ENCODE assay signal across 9 cellular contexts in the genomic region with DNA sequence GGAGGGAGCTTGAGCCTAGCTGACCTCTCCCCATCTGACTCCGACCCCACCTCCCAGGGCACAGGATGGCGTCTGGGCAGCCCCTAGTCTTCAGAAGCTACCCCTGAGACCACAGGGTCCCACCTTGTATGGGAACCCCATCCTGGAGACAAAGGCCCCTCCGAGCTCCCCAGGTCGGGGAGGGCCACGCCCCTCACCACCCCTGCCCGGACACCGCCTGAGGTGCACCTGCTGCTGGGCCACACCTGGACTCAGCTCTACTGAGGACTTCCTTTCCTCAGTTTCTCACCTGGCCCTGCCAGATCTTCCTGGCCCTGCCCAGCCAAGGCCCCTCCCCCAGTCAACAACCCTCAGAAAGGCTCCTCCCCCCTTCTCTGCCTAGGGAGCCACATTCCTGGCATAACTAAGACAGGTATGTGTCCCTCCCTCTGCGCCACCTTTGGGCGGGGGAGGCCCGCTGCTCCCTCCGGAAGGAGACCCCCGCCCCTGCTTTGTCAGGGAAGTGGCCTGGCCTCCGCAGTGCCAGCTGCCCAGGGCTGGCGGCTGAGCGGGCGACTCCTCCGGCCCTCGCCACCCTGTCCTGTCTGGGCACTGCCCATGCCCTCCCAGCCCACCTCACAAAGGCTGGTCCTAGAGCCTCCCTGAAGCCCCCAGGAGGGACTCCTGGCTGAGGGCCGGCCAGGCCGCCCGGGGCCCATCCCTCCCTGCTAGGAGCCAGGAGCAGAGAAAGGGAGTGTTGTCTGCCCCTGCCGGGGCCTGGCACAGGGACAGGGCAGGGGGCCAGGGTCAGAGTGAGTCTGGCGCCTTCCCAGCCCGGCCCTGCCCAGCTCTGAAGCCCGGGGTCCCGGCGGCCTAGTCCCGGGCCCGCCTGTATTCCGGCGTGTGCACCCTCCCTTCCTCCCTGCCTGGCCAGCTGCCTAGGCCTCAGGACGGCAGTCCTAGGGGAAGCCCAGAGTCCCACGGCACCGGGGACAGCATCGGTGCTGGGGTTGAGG. TPM values are rescaled to one million over a fixed set of nuclear protein-coding genes. Genes with fewer than 3 reads are reported as not detected.
DNase-seq lines count a peak whose midpoint lies in the region; ATAC-seq and TF ChIP-seq lines count a peak whose summit lies in the region.
"Had no signal": no experiment of that assay in that cellular context is flagged by ENCODE, and none has a peak within 500 bp of the region (broad histone marks: within the 10 kb centered on the region; RNA-seq: fewer than 3 reads in every experiment).

No MANE protein-coding gene starts in this region.

- ATAC-seq in GM21737 (IDR thresholded peaks at IDR 0.05; ENCODE audit: unreplicated experiment) (no peak), aorta (ENCODE audit: low FRiP score) (no peak)
- ATAC-seq in activated CD8-positive, alpha-beta T cell treated with anti-CD3 and anti-CD28 coated beads for 36 hours, result no peak

- H3K27me3 Mint-ChIP-seq in type B pancreatic cell, result no peaks in the 10 kb centered on the region
- no peaks in the 10 kb centered on the region for H3K27me3 Mint-ChIP-seq in activated CD8-positive, alpha-beta T cell treated with anti-CD3 and anti-CD28 coated beads for 36 hours

- WGBS in aorta, 2 donors, result 64 to 67% methylated on average over 30 to 35 of the region's 35 CpGs

- H3K27me3 ChIP-seq in HUES6 (ENCODE audit: control insufficient read depth, insufficient read depth, low read length) (peaks cover 3% of the 10 kb centered on the region; the same call in 1 of the 2 replicates), aorta (ENCODE audit: control insufficient read depth in 1 of 2, insufficient read depth in 2 of 2, low read length in 1 of 2) (no peaks in the 10 kb centered on the region)

- H3K27ac ChIP-seq in HUES6 (ENCODE audit: low read depth, low read length) (peak overlapping the region; percentile 97), caudate nucleus (ENCODE audit: low read depth, low read length) (peak overlapping the region; percentile 52), aorta (ENCODE audit: low read depth in 1 of 2, low read length in 2 of 2) (no peak overlapping the region)

- H3K36me3 Mint-ChIP-seq in type B pancreatic cell, result no peaks in the 10 kb centered on the region
- no peaks in the 10 kb centered on the region for H3K36me3 Mint-ChIP-seq in activated CD8-positive, alpha-beta T cell treated with anti-CD3 and anti-CD28 coated beads for 36 hours (ENCODE audit: low read depth)

- H3K4me3 ChIP-seq in HUES6 (ENCODE audit: low read depth, low read length), result peak overlapping the region; percentile 35
- no peak overlapping the region for H3K4me3 ChIP-seq in aorta (ENCODE audit: low read length in 2 of 2)

- H3K4me3 Mint-ChIP-seq in type B pancreatic cell, result peak overlapping the region; percentile 75
- H3K4me3 Mint-ChIP-seq in activated CD8-positive, alpha-beta T cell treated with anti-CD3 and anti-CD28 coated beads for 36 hours, result no peak overlapping the region

- intact Hi-C loops in aorta (cut with DNase I), result loop anchor here in 1 of 2 donors (5.0 kb wide), 1 partner anchor 33 kb away; no protein-coding TSS in a partner anchor
- intact Hi-C loops in activated CD8-positive, alpha-beta T cell treated with anti-CD3 and anti-CD28 coated beads for 36 hours (cut with micrococcal nuclease), result no loop called here

- no peaks in the 10 kb centered on the region for H3K9me3 Mint-ChIP-seq in type B pancreatic cell
- H3K9me3 Mint-ChIP-seq in activated CD8-positive, alpha-beta T cell treated with anti-CD3 and anti-CD28 coated beads for 36 hours, result no peaks in the 10 kb centered on the region

- H3K4me1 Mint-ChIP-seq in type B pancreatic cell (ENCODE audit: unreplicated experiment), result peaks cover 13% of the 10 kb centered on the region
- peaks cover 2% of the 10 kb centered on the region for H3K4me1 Mint-ChIP-seq in activated CD8-positive, alpha-beta T cell treated with anti-CD3 and anti-CD28 coated beads for 36 hours (ENCODE audit: low read depth)

- TF ChIP-seq CTCF in type B pancreatic cell (conservative IDR thresholded peaks at IDR 0.05), result no peak
- TF ChIP-seq CTCF in activated CD8-positive, alpha-beta T cell treated with anti-CD3 and anti-CD28 coated beads for 36 hours (IDR thresholded peaks at IDR 0.05), result no peak

- CTCF ChIA-PET in activated CD8-positive, alpha-beta T cell treated with anti-CD3 and anti-CD28 coated beads for 36 hours (lab: Charles Lee), result interaction anchor here (1.3 to 1.4 kb wide), 3 partner anchors 34 to 87 kb away, joined by 3 to 7 read pairs (median 3); no protein-coding TSS in a partner anchor

- DNase-seq in caudate nucleus (lab: John Stamatoyannopoulos, UW), result peak in 22 of 61 donors; percentile 14 to 69 (median 34)
- peak; percentile 95 for DNase-seq in kidney tubule cell (ENCODE audit: low spot score)
- DNase-seq in type B pancreatic cell (ENCODE audit: extremely low spot score, unreplicated experiment), result no peak
- no peak for DNase-seq in aorta
- no peak for DNase-seq in activated CD8-positive, alpha-beta T cell treated with anti-CD3 and anti-CD28 coated beads for 36 hours
- no peak for DNase-seq in occipital lobe (lab: John Stamatoyannopoulos, UW)
- DNase-seq: stimulated activated CD4-positive, alpha-beta T cell treated with anti-CD3 and anti-CD28 coated beads, Interleukin-2, amount 100 ng/mL, for 24 hours had no signal

- POLR2A ChIA-PET in activated CD8-positive, alpha-beta T cell treated with anti-CD3 and anti-CD28 coated beads for 36 hours (lab: Charles Lee), result interaction anchor here (1.6 kb wide), 1 partner anchor 39 kb away, joined by 5 read pairs; no protein-coding TSS in a partner anchor

- peak overlapping the region; percentile 75 for H3K9ac ChIP-seq in HUES6 (ENCODE audit: low read length)

- no peaks in the 10 kb centered on the region for H3K9me3 ChIP-seq in HUES6 (ENCODE audit: control insufficient read depth, insufficient read depth, low read depth, low read length)
- no peaks in the 10 kb centered on the region for H3K9me3 ChIP-seq in aorta (ENCODE audit: control insufficient read depth, low read length)

- H3K4me1 ChIP-seq in HUES6 (ENCODE audit: control insufficient read depth, insufficient read depth, low read length) (peaks cover 58% of the 10 kb centered on the region), aorta (ENCODE audit: control insufficient read depth in 1 of 2, insufficient read depth in 2 of 2, low read length in 2 of 2) (no peaks in the 10 kb centered on the region)

- peak overlapping the region; percentile 85 for H3K27ac Mint-ChIP-seq in type B pancreatic cell
- H3K27ac Mint-ChIP-seq in activated CD8-positive, alpha-beta T cell treated with anti-CD3 and anti-CD28 coated beads for 36 hours, result no peak overlapping the region

- peaks cover 15% of the 10 kb centered on the region for H3K36me3 ChIP-seq in HUES6 (ENCODE audit: control insufficient read depth, insufficient read depth, low read length)
- H3K36me3 ChIP-seq in aorta (ENCODE audit: control insufficient read depth in 1 of 2, insufficient read depth in 2 of 2, low read length in 1 of 2), result no peaks in the 10 kb centered on the region

RNA-seq across cellular contexts. Expression of gene AGRN, which starts 4.8 kb away (rescaled TPM):
- total RNA-seq in type B pancreatic cell (ENCODE audit: low replicate concordance), result 166 and 285 TPM in 2 replicates
- 10 to 100 TPM; 25.1 to 38.6 TPM for total RNA-seq in aorta
- 10 to 100 TPM in 1 of 2 donors, 1 to 10 TPM in 1; 4.3 to 20.1 TPM for polyA plus RNA-seq in aorta
- total RNA-seq in activated CD8-positive, alpha-beta T cell treated with anti-CD3 and anti-CD28 coated beads for 36 hours, result 10 to 100 TPM; 64.9 to 68.0 TPM
- total RNA-seq in occipital lobe, result 71.9 TPM

RNA-seq across cellular contexts. Expression of gene ISG15, which starts 11.4 kb away (rescaled TPM):
- total RNA-seq in type B pancreatic cell (ENCODE audit: low replicate concordance), result 20.8 and 34.6 TPM in 2 replicates
- 10 to 100 TPM; 34.4 to 40.8 TPM for total RNA-seq in aorta
- polyA plus RNA-seq in aorta, result 100 to 1,000 TPM in 1 of 2 donors, 10 to 100 TPM in 1; 79.5 to 104 TPM
- 100 to 1,000 TPM in 1 of 2 experiments, 10 to 100 TPM in 1; 94.5 to 102 TPM for total RNA-seq in activated CD8-positive, alpha-beta T cell treated with anti-CD3 and anti-CD28 coated beads for 36 hours
- 15.0 TPM for total RNA-seq in occipital lobe

RNA-seq across cellular contexts. Expression of gene HES4, which starts 24.8 kb away (rescaled TPM):
- total RNA-seq in type B pancreatic cell (ENCODE audit: low replicate concordance) (37.6 and 54.1 TPM in 2 replicates), aorta (10 to 100 TPM; 31.3 to 47.5 TPM), occipital lobe (15.1 TPM)
- 10 to 100 TPM in 1 of 2 donors, 1 to 10 TPM in 1; 3.6 to 82.3 TPM for polyA plus RNA-seq in aorta
- 1 to 10 TPM; 5.7 to 9.0 TPM for total RNA-seq in activated CD8-positive, alpha-beta T cell treated with anti-CD3 and anti-CD28 coated beads for 36 hours

RNA-seq across cellular contexts. Expression of gene PERM1, which starts 42.8 kb away (rescaled TPM):
- total RNA-seq in type B pancreatic cell (ENCODE audit: low replicate concordance), result 0.34 and 0.62 TPM in 2 replicates
- total RNA-seq in aorta, result under 1 TPM; 0.42 to 0.49 TPM
- polyA plus RNA-seq in aorta, result 1 to 10 TPM in 1 of 2 donors, under 1 TPM in 1; 0.50 to 1.5 TPM
- total RNA-seq in activated CD8-positive, alpha-beta T cell treated with anti-CD3 and anti-CD28 coated beads for 36 hours, result not detected
- total RNA-seq in occipital lobe, result 0.47 TPM

RNA-seq across cellular contexts. Expression of gene RNF223, which starts 49.4 kb away (rescaled TPM):
- total RNA-seq in type B pancreatic cell (ENCODE audit: low replicate concordance) (1.2 and 2.5 TPM in 2 replicates), aorta (not detected), occipital lobe (not detected)
- not detected for polyA plus RNA-seq in aorta
- not detected for total RNA-seq in activated CD8-positive, alpha-beta T cell treated with anti-CD3 and anti-CD28 coated beads for 36 hours

Comparison
In these comparisons a context has a peak if more than half of its experiments do, and no peak if none do; other contexts are left out.
1. H3K27ac ChIP-seq: peak in HUES6 (single experiment) and caudate nucleus (single experiment); none in aorta (0 of 2).